Comparison of ENCODE assay signal across 9 cellular contexts in the genomic region with DNA sequence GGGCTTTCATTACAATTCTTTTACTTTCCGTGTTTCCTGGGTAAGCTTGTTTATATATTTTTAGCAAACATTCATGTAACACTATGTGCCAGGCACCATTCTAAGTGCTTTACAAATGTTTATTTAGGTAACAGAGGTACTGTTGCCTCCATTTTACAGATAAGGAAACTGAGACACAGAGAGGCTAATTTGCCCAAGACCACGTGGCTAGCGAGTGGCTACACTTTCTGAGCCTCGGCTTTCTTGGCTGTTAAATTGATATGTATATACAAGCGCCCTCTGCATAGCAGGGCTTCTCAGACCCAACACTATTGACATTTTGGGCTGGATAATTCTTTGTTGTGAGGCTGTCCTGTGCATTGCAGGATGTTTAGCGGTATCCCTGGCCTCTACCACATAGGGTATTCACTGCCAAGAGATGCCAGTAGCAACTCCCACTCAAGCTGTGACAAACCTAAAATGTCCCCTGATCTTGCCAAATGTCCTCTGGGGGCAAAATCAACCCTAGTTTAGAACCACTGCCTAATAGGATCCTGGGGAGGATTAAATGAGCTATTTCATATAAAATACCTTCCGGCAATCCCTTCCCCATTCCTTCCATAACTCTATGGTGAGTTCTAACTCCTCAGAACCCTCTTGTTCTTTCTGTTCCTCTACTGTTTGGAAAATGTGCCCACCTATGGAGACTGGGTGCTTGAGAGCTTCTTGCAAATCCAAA. TPM values are rescaled to one million over a fixed set of nuclear protein-coding genes. Genes with fewer than 3 reads are reported as not detected.
A peak's percentile ranks its signal among the peaks of the same experiment; 100 is the strongest.
DNase-seq lines count a peak whose midpoint lies in the region; ATAC-seq and TF ChIP-seq lines count a peak whose summit lies in the region.
"Had no signal": no experiment of that assay in that cellular context is flagged by ENCODE, and none has a peak within 500 bp of the region (broad histone marks: within the 10 kb centered on the region; RNA-seq: fewer than 3 reads in every experiment).

No MANE protein-coding gene starts in this region.

- POLR2A ChIA-PET in activated CD4-positive, alpha-beta memory T cell treated with anti-CD3 and anti-CD28 coated beads for 36 hours (lab: Charles Lee) = interaction anchor here (0.5 to 1.9 kb wide), 6 partner anchors 16 to 48 kb away, joined by 3 to 10 read pairs (median 6); partner anchors contain the start of gene ID3
- POLR2A ChIA-PET in activated CD4-positive, alpha-beta memory T cell treated with anti-CD3 and anti-CD28 coated beads, Interleukin-2, amount 10 ng/mL, durations not matched to agents 7 days and 5 days (lab: Charles Lee) = interaction anchor here (0.7 to 2.6 kb wide), 12 partner anchors 11 to 232 kb away, joined by 3 to 19 read pairs (median 4); partner anchors contain the start of genes HNRNPR and ID3
- POLR2A ChIA-PET in CD8-positive, alpha-beta memory T cell (lab: Charles Lee) = interaction anchor here (1.1 to 1.4 kb wide), 2 partner anchors 18 to 61 kb away, joined by 4 to 11 read pairs; partner anchors contain the start of gene ID3

- H3K27ac Mint-ChIP-seq in activated CD4-positive, alpha-beta memory T cell treated with anti-CD3 and anti-CD28 coated beads for 36 hours = no peak overlapping the region
- H3K27ac Mint-ChIP-seq in activated CD4-positive, alpha-beta memory T cell treated with anti-CD3 and anti-CD28 coated beads, Interleukin-2, amount 10 ng/mL, durations not matched to agents 7 days and 5 days = no peak overlapping the region
- peak overlapping the region; percentile 83 for H3K27ac Mint-ChIP-seq in activated naive CD8-positive, alpha-beta T cell treated with anti-CD3 and anti-CD28 coated beads, Interleukin-2, amount 50 U/mL, for 24 hours
- H3K27ac Mint-ChIP-seq in CD8-positive, alpha-beta memory T cell = peak overlapping the region in 2 of 8 donors; percentile 17 to 41
- H3K27ac Mint-ChIP-seq: effector memory CD8-positive, alpha-beta T cell had no signal

- no peak for DNase-seq in activated CD4-positive, alpha-beta memory T cell treated with anti-CD3 and anti-CD28 coated beads for 36 hours
- no peak for DNase-seq in activated CD4-positive, alpha-beta memory T cell treated with anti-CD3 and anti-CD28 coated beads, Interleukin-2, amount 10 ng/mL, durations not matched to agents 7 days and 5 days
- DNase-seq in activated naive CD8-positive, alpha-beta T cell treated with anti-CD3 and anti-CD28 coated beads, Interleukin-2, amount 50 U/mL, for 24 hours = no peak
- DNase-seq in lung (ENCODE audit: low spot score) (no peak), tibial nerve (ENCODE audit: low spot score in 2 of 2) (no peak), BE2C (no peak), GOT3 (lab: John Stamatoyannopoulos, UW) (no peak)
- DNase-seq in CD8-positive, alpha-beta memory T cell = no peak
- DNase-seq: effector memory CD8-positive, alpha-beta T cell had no signal

- H3K4me1 Mint-ChIP-seq in activated CD4-positive, alpha-beta memory T cell treated with anti-CD3 and anti-CD28 coated beads for 36 hours (ENCODE audit: low read depth) = peaks cover 27% of the 10 kb centered on the region
- H3K4me1 Mint-ChIP-seq in activated CD4-positive, alpha-beta memory T cell treated with anti-CD3 and anti-CD28 coated beads, Interleukin-2, amount 10 ng/mL, durations not matched to agents 7 days and 5 days = peaks cover 23% of the 10 kb centered on the region
- H3K4me1 Mint-ChIP-seq in activated naive CD8-positive, alpha-beta T cell treated with anti-CD3 and anti-CD28 coated beads, Interleukin-2, amount 50 U/mL, for 24 hours = peaks cover 68% of the 10 kb centered on the region
- peaks cover 21 to 35% (median 26%) of the 10 kb centered on the region in 3 donors for H3K4me1 Mint-ChIP-seq in CD8-positive, alpha-beta memory T cell

- H3K9me3 ChIP-seq in lung (ENCODE audit: control insufficient read depth in 2 of 2, insufficient read depth in 1 of 2, low read length in 1 of 2) (no peaks in the 10 kb centered on the region), tibial nerve (no peaks in the 10 kb centered on the region), BE2C (no peaks in the 10 kb centered on the region)
- H3K9me3 ChIP-seq in CD8-positive, alpha-beta memory T cell (ENCODE audit: low read length) = no peaks in the 10 kb centered on the region

- H3K9me3 Mint-ChIP-seq in activated CD4-positive, alpha-beta memory T cell treated with anti-CD3 and anti-CD28 coated beads for 36 hours = no peaks in the 10 kb centered on the region
- no peaks in the 10 kb centered on the region for H3K9me3 Mint-ChIP-seq in activated CD4-positive, alpha-beta memory T cell treated with anti-CD3 and anti-CD28 coated beads, Interleukin-2, amount 10 ng/mL, durations not matched to agents 7 days and 5 days
- H3K9me3 Mint-ChIP-seq in activated naive CD8-positive, alpha-beta T cell treated with anti-CD3 and anti-CD28 coated beads, Interleukin-2, amount 50 U/mL, for 24 hours = no peaks in the 10 kb centered on the region
- no peaks in the 10 kb centered on the region for H3K9me3 Mint-ChIP-seq in CD8-positive, alpha-beta memory T cell
- H3K9me3 Mint-ChIP-seq: effector memory CD8-positive, alpha-beta T cell had no signal

- WGBS in lung, 2 donors = 73 to 84% methylated on average over 7 of the region's 7 CpGs
- 64 to 71% methylated on average over 7 of the region's 7 CpGs for WGBS in tibial nerve, 2 donors

- H3K27me3 ChIP-seq in lung (ENCODE audit: control insufficient read depth, insufficient read depth) (no peaks in the 10 kb centered on the region), tibial nerve (no peaks in the 10 kb centered on the region), BE2C (no peaks in the 10 kb centered on the region)
- H3K27me3 ChIP-seq in CD8-positive, alpha-beta memory T cell (ENCODE audit: insufficient read depth, low read length, poor library complexity, severe bottlenecking) = no peaks in the 10 kb centered on the region

- CTCF ChIA-PET in activated CD4-positive, alpha-beta memory T cell treated with anti-CD3 and anti-CD28 coated beads for 36 hours (lab: Charles Lee) = interaction anchor here (1.0 to 5.4 kb wide), 10 partner anchors 17 to 79 kb away, joined by 3 to 34 read pairs (median 8); partner anchors contain the start of gene ID3
- CTCF ChIA-PET in activated CD4-positive, alpha-beta memory T cell treated with anti-CD3 and anti-CD28 coated beads, Interleukin-2, amount 10 ng/mL, durations not matched to agents 7 days and 5 days (lab: Charles Lee) = interaction anchor here (0.9 to 4.0 kb wide), 12 partner anchors 11 to 195 kb away, joined by 3 to 28 read pairs (median 4); partner anchors contain the start of gene ID3
- CTCF ChIA-PET in CD8-positive, alpha-beta memory T cell (lab: Charles Lee) = interaction anchor here (1.2 to 3.2 kb wide), 8 partner anchors 10 to 58 kb away, joined by 3 to 19 read pairs (median 6); no protein-coding TSS in a partner anchor

- no peaks in the 10 kb centered on the region for H3K36me3 Mint-ChIP-seq in activated CD4-positive, alpha-beta memory T cell treated with anti-CD3 and anti-CD28 coated beads for 36 hours
- H3K36me3 Mint-ChIP-seq in activated CD4-positive, alpha-beta memory T cell treated with anti-CD3 and anti-CD28 coated beads, Interleukin-2, amount 10 ng/mL, durations not matched to agents 7 days and 5 days (ENCODE audit: low read depth) = no peaks in the 10 kb centered on the region
- no peaks in the 10 kb centered on the region for H3K36me3 Mint-ChIP-seq in activated naive CD8-positive, alpha-beta T cell treated with anti-CD3 and anti-CD28 coated beads, Interleukin-2, amount 50 U/mL, for 24 hours (ENCODE audit: low read depth)
- H3K36me3 Mint-ChIP-seq in CD8-positive, alpha-beta memory T cell = no peaks in the 10 kb centered on the region

- peak; percentile 35 for ATAC-seq in activated naive CD8-positive, alpha-beta T cell treated with anti-CD3 and anti-CD28 coated beads, Interleukin-2, amount 50 U/mL, for 24 hours
- ATAC-seq in lung (ENCODE audit: insufficient read depth, low FRiP score) = no peak
- ATAC-seq: effector memory CD8-positive, alpha-beta T cell had no signal

- intact Hi-C loops in activated CD4-positive, alpha-beta memory T cell treated with anti-CD3 and anti-CD28 coated beads for 36 hours (cut with micrococcal nuclease) = loop anchor here (1.0 kb wide), 3 partner anchors 14 to 37 kb away; partner anchors contain the start of gene ID3

- no peak for TF ChIP-seq POLR2A in tibial nerve (IDR thresholded peaks at IDR 0.05)

- TF ChIP-seq CTCF in lung (IDR thresholded peaks at IDR 0.05; ENCODE audit: control extremely low read depth, extremely low read depth) (no peak), tibial nerve (IDR thresholded peaks at IDR 0.05) (no peak), BE2C (IDR thresholded peaks at IDR 0.05; ENCODE audit: low read depth, low read length) (no peak)

- H3K4me3 Mint-ChIP-seq in activated CD4-positive, alpha-beta memory T cell treated with anti-CD3 and anti-CD28 coated beads for 36 hours = peak overlapping the region; percentile 4
- no peak overlapping the region for H3K4me3 Mint-ChIP-seq in activated CD4-positive, alpha-beta memory T cell treated with anti-CD3 and anti-CD28 coated beads, Interleukin-2, amount 10 ng/mL, durations not matched to agents 7 days and 5 days
- peak overlapping the region; percentile 72 for H3K4me3 Mint-ChIP-seq in activated naive CD8-positive, alpha-beta T cell treated with anti-CD3 and anti-CD28 coated beads, Interleukin-2, amount 50 U/mL, for 24 hours
- H3K4me3 Mint-ChIP-seq in CD8-positive, alpha-beta memory T cell = no peak overlapping the region

- H3K4me1 ChIP-seq in lung (ENCODE audit: control insufficient read depth in 2 of 2, insufficient read depth in 2 of 2, low read length in 2 of 2) (peaks cover 13 to 14% of the 10 kb centered on the region in 2 donors), tibial nerve (peaks cover 0 to 40% (median 31%) of the 10 kb centered on the region in 4 donors), BE2C (peaks cover 3% of the 10 kb centered on the region; the same call in 1 of the 2 replicates)
- peaks cover 27% of the 10 kb centered on the region for H3K4me1 ChIP-seq in CD8-positive, alpha-beta memory T cell (ENCODE audit: insufficient read depth, low read length)

- no peaks in the 10 kb centered on the region for H3K36me3 ChIP-seq in lung (ENCODE audit: control insufficient read depth in 2 of 2, insufficient read depth in 2 of 2, low read length in 2 of 2)
- H3K36me3 ChIP-seq in tibial nerve = no peaks in the 10 kb centered on the region
- no peaks in the 10 kb centered on the region for H3K36me3 ChIP-seq in BE2C
- H3K36me3 ChIP-seq in CD8-positive, alpha-beta memory T cell (ENCODE audit: insufficient read depth, low read length) = no peaks in the 10 kb centered on the region

- H3K27ac ChIP-seq in lung (ENCODE audit: low read depth in 1 of 2, low read length in 1 of 2) (peak overlapping the region; percentile 26 to 92), tibial nerve (peak overlapping the region; percentile 26 to 91 (median 78))
- no peak overlapping the region for H3K27ac ChIP-seq in CD8-positive, alpha-beta memory T cell (ENCODE audit: low read depth, low read length)

- no peak for TF ChIP-seq EP300 in tibial nerve (IDR thresholded peaks at IDR 0.05)

- H3K27me3 Mint-ChIP-seq in activated CD4-positive, alpha-beta memory T cell treated with anti-CD3 and anti-CD28 coated beads for 36 hours = no peaks in the 10 kb centered on the region
- peaks cover 14% of the 10 kb centered on the region for H3K27me3 Mint-ChIP-seq in activated CD4-positive, alpha-beta memory T cell treated with anti-CD3 and anti-CD28 coated beads, Interleukin-2, amount 10 ng/mL, durations not matched to agents 7 days and 5 days
- H3K27me3 Mint-ChIP-seq in activated naive CD8-positive, alpha-beta T cell treated with anti-CD3 and anti-CD28 coated beads, Interleukin-2, amount 50 U/mL, for 24 hours = no peaks in the 10 kb centered on the region
- H3K27me3 Mint-ChIP-seq in CD8-positive, alpha-beta memory T cell = peaks cover 0 to 2% of the 10 kb centered on the region in 2 donors
- H3K27me3 Mint-ChIP-seq: effector memory CD8-positive, alpha-beta T cell had no signal

- no peak overlapping the region for H3K4me3 ChIP-seq in lung
- no peak overlapping the region for H3K4me3 ChIP-seq in tibial nerve
- no peak overlapping the region for H3K4me3 ChIP-seq in BE2C (ENCODE audit: low read depth, low read length)
- H3K4me3 ChIP-seq in CD8-positive, alpha-beta memory T cell (ENCODE audit: low read length) = no peak overlapping the region

RNA-seq across cellular contexts. Expression of gene ID3, which starts 17.2 kb away (rescaled TPM):
- 10 to 100 TPM; 35.9 to 36.2 TPM for total RNA-seq in activated CD4-positive, alpha-beta memory T cell treated with anti-CD3 and anti-CD28 coated beads for 36 hours
- total RNA-seq in activated CD4-positive, alpha-beta memory T cell treated with anti-CD3 and anti-CD28 coated beads, Interleukin-2, amount 10 ng/mL, durations not matched to agents 7 days and 5 days = 10 to 100 TPM; 14.7 to 14.8 TPM
- total RNA-seq in lung (100 to 1,000 TPM; 119 to 192 TPM), tibial nerve (100 to 1,000 TPM; 263 to 369 (median 312) TPM)
- polyA plus RNA-seq in lung = 100 to 1,000 TPM; 134 to 275 TPM
- 63.3 TPM for polyA plus RNA-seq in BE2C (2012; ENCODE audit: insufficient read depth, insufficient read length, low read depth)
- 10 to 100 TPM; 18.4 to 19.3 TPM for total RNA-seq in CD8-positive, alpha-beta memory T cell
- 4.7 TPM for polyA plus RNA-seq in CD8-positive, alpha-beta memory T cell

RNA-seq across cellular contexts. Expression of gene E2F2, which starts 45.5 kb away (rescaled TPM):
- total RNA-seq in activated CD4-positive, alpha-beta memory T cell treated with anti-CD3 and anti-CD28 coated beads for 36 hours = 10 to 100 TPM; 22.1 to 26.3 TPM
- total RNA-seq in activated CD4-positive, alpha-beta memory T cell treated with anti-CD3 and anti-CD28 coated beads, Interleukin-2, amount 10 ng/mL, durations not matched to agents 7 days and 5 days = 10 to 100 TPM; 93.4 to 98.9 TPM
- total RNA-seq in lung (1 to 10 TPM; 1.7 to 4.9 TPM), tibial nerve (under 1 TPM in 3 of 4 donors, not detected in 1; 0.20 to 0.30 (median 0.21) TPM)
- polyA plus RNA-seq in lung = 1 to 10 TPM in 1 of 2 donors, under 1 TPM in 1; 0.83 to 1.2 TPM
- 0.73 TPM for polyA plus RNA-seq in BE2C (2012; ENCODE audit: insufficient read depth, insufficient read length, low read depth)
- total RNA-seq in CD8-positive, alpha-beta memory T cell = 10 to 100 TPM; 19.1 to 19.6 TPM
- polyA plus RNA-seq in CD8-positive, alpha-beta memory T cell = 0.76 TPM

Comparison
In these comparisons a context has a peak if more than half of its experiments do, and no peak if none do; other contexts are left out.
1. H3K4me3 Mint-ChIP-seq: peak in activated CD4-positive, alpha-beta memory T cell treated with anti-CD3 and anti-CD28 coated beads for 36 hours (single experiment) and activated naive CD8-positive, alpha-beta T cell treated with anti-CD3 and anti-CD28 coated beads, Interleukin-2, amount 50 U/mL, for 24 hours (single experiment); none in activated CD4-positive, alpha-beta memory T cell treated with anti-CD3 and anti-CD28 coated beads, Interleukin-2, amount 10 ng/mL, durations not matched to agents 7 days and 5 days (single experiment) and CD8-positive, alpha-beta memory T cell (0 of 7).